Comparison of ENCODE assay signal across 1 cellular context in the genomic region with DNA sequence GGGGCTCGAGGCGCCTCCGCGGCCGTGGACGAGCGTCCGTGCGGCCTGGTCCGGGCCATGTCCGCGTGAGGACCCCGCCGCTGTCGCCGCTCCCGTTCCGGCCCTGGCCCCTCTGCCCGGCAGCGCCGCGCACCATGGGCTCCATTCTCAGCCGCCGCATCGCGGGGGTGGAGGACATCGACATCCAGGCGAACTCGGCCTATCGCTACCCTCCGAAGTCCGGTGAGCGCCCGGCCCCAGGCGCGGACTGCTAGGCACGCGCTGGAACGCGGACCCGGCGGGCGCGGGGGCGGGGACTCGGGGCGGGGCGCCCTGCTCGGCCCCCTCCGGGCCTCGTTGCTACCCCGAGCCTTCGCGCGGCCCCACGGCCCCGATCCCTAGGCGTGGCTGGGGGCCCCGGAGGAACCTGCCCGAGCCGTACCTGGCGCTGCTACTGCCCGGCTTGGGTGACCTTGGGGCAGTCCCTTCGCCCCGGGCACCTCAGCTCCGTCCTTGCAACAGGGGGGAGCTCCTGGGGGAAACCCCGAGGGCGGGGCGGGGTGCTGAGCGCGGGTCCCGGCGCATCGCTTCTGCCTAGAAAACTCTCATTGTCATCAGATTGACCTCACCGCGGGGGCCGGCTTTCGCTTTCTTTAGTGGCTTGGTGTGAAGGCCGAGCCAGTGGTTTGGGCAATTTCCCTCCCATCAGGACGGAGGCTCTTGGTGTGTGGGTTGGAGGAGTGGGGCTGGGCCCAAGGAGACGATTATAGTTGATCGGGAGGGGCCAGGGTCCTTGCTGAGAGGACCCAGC.
TF ChIP-seq lines count a peak whose summit lies in the region.

No MANE protein-coding gene starts in this region.

TF ChIP-seq in HepG2, 621 proteins besides CTCF, POLR2A, EP300 and RAD21 (continued from another document and continues in another):
- TF ChIP-seq, protein P1, sequence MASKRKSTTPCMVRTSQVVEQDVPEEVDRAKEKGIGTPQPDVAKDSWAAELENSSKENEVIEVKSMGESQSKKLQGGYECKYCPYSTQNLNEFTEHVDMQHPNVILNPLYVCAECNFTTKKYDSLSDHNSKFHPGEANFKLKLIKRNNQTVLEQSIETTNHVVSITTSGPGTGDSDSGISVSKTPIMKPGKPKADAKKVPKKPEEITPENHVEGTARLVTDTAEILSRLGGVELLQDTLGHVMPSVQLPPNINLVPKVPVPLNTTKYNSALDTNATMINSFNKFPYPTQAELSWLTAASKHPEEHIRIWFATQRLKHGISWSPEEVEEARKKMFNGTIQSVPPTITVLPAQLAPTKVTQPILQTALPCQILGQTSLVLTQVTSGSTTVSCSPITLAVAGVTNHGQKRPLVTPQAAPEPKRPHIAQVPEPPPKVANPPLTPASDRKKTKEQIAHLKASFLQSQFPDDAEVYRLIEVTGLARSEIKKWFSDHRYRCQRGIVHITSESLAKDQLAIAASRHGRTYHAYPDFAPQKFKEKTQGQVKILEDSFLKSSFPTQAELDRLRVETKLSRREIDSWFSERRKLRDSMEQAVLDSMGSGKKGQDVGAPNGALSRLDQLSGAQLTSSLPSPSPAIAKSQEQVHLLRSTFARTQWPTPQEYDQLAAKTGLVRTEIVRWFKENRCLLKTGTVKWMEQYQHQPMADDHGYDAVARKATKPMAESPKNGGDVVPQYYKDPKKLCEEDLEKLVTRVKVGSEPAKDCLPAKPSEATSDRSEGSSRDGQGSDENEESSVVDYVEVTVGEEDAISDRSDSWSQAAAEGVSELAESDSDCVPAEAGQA (IDR thresholded peaks at IDR 0.05; ENCODE audit: low read depth), result no peak
- TF ChIP-seq, protein P1 (CRISPR knock-in tag; IDR thresholded peaks at IDR 0.05; ENCODE audit: borderline replicate concordance), result no peak
- TF ChIP-seq YY1 (IDR thresholded peaks at IDR 0.05; ENCODE audit: insufficient read depth, insufficient replicate concordance, low read depth, low read length), result peak; percentile 7
- TF ChIP-seq PREB (CRISPR knock-in tag; IDR thresholded peaks at IDR 0.05), result no peak
- TF ChIP-seq, protein P2, sequence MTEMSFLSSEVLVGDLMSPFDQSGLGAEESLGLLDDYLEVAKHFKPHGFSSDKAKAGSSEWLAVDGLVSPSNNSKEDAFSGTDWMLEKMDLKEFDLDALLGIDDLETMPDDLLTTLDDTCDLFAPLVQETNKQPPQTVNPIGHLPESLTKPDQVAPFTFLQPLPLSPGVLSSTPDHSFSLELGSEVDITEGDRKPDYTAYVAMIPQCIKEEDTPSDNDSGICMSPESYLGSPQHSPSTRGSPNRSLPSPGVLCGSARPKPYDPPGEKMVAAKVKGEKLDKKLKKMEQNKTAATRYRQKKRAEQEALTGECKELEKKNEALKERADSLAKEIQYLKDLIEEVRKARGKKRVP (CRISPR knock-in tag; IDR thresholded peaks at IDR 0.05), result no peak
- TF ChIP-seq SNRNP70 (IDR thresholded peaks at IDR 0.05; ENCODE audit: low read depth, low read length), result no peak
- TF ChIP-seq NKX3-1 (CRISPR knock-in tag; IDR thresholded peaks at IDR 0.05), result no peak
- peak; percentile 64; the same call in 1 of the 2 replicates for TF ChIP-seq ZNF431 (CRISPR knock-in tag; IDR thresholded peaks at IDR 0.05; ENCODE audit: borderline replicate concordance, low read depth)
- no peak; the same call in 1 of the 2 replicates for TF ChIP-seq ZNF879 (CRISPR knock-in tag; IDR thresholded peaks at IDR 0.05)
- no peak for TF ChIP-seq ZNF589 (CRISPR knock-in tag; conservative IDR thresholded peaks at IDR 0.05)
- TF ChIP-seq ATF6 (CRISPR knock-in tag; conservative IDR thresholded peaks at IDR 0.05), result no peak
- no peak for TF ChIP-seq SRF (IDR thresholded peaks at IDR 0.05; ENCODE audit: low read depth, low read length)
- peak; percentile 58; the same call in 1 of the 3 replicates for TF ChIP-seq MXI1 (IDR thresholded peaks at IDR 0.05; ENCODE audit: borderline replicate concordance, low read depth, low read length)
- TF ChIP-seq ZMAT5 (CRISPR knock-in tag; IDR thresholded peaks at IDR 0.05; ENCODE audit: borderline replicate concordance, low read depth), result no peak
- peak; percentile 26; the same call in 1 of the 2 replicates for TF ChIP-seq ZNF121 (CRISPR knock-in tag; IDR thresholded peaks at IDR 0.05)
- no peak for TF ChIP-seq ZNF432 (CRISPR knock-in tag; IDR thresholded peaks at IDR 0.05; ENCODE audit: borderline replicate concordance)
- TF ChIP-seq CENPX (CRISPR knock-in tag; IDR thresholded peaks at IDR 0.05), result no peak
- TF ChIP-seq HCFC1 (IDR thresholded peaks at IDR 0.05; ENCODE audit: low read depth, low read length), result no peak
- no peak for TF ChIP-seq MED1 (CRISPR knock-in tag; IDR thresholded peaks at IDR 0.05)
- TF ChIP-seq NPAS2 (CRISPR knock-in tag; IDR thresholded peaks at IDR 0.05; ENCODE audit: borderline replicate concordance), result no peak
- no peak for TF ChIP-seq NRL (CRISPR knock-in tag; IDR thresholded peaks at IDR 0.05; ENCODE audit: borderline replicate concordance)
- TF ChIP-seq, protein P3, sequence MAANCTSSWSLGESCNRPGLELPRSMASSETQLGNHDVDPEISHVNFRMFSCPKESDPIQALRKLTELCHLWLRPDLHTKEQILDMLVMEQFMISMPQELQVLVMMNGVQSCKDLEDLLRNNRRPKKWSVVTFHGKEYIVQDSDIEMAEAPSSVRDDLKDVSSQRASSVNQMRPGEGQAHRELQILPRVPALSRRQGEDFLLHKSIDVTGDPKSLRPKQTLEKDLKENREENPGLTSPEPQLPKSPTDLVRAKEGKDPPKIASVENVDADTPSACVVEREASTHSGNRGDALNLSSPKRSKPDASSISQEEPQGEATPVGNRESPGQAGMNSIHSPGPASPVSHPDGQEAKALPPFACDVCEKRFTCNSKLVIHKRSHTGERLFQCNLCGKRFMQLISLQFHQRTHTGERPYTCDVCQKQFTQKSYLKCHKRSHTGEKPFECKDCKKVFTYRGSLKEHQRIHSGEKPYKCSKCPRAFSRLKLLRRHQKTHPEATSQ (CRISPR knock-in tag; IDR thresholded peaks at IDR 0.05; ENCODE audit: borderline replicate concordance), result no peak
- TF ChIP-seq RXRA (CRISPR knock-in tag; IDR thresholded peaks at IDR 0.05), result no peak
- TF ChIP-seq, protein P4, sequence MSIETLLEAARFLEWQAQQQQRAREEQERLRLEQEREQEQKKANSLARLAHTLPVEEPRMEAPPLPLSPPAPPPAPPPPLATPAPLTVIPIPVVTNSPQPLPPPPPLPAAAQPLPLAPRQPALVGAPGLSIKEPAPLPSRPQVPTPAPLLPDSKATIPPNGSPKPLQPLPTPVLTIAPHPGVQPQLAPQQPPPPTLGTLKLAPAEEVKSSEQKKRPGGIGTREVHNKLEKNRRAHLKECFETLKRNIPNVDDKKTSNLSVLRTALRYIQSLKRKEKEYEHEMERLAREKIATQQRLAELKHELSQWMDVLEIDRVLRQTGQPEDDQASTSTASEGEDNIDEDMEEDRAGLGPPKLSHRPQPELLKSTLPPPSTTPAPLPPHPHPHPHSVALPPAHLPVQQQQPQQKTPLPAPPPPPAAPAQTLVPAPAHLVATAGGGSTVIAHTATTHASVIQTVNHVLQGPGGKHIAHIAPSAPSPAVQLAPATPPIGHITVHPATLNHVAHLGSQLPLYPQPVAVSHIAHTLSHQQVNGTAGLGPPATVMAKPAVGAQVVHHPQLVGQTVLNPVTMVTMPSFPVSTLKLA (IDR thresholded peaks at IDR 0.05), result no peak
- TF ChIP-seq, protein P5, sequence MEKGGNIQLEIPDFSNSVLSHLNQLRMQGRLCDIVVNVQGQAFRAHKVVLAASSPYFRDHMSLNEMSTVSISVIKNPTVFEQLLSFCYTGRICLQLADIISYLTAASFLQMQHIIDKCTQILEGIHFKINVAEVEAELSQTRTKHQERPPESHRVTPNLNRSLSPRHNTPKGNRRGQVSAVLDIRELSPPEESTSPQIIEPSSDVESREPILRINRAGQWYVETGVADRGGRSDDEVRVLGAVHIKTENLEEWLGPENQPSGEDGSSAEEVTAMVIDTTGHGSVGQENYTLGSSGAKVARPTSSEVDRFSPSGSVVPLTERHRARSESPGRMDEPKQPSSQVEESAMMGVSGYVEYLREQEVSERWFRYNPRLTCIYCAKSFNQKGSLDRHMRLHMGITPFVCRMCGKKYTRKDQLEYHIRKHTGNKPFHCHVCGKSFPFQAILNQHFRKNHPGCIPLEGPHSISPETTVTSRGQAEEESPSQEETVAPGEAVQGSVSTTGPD (CRISPR knock-in tag; IDR thresholded peaks at IDR 0.05), result no peak
- no peak for TF ChIP-seq ZNF337 (CRISPR knock-in tag; IDR thresholded peaks at IDR 0.05; ENCODE audit: borderline replicate concordance, low read depth)
- TF ChIP-seq NAIF1 (CRISPR knock-in tag; IDR thresholded peaks at IDR 0.05; ENCODE audit: borderline replicate concordance), result 0 out of 2 replicates have a peak, but pooled peaks have one; percentile 27
- TF ChIP-seq MAFG (CRISPR knock-in tag; IDR thresholded peaks at IDR 0.05), result no peak
- peak; percentile 98 for TF ChIP-seq PHF8 (CRISPR knock-in tag; IDR thresholded peaks at IDR 0.05)
- peak; percentile 23; the same call in 1 of the 2 replicates for TF ChIP-seq KDM2A (CRISPR knock-in tag; IDR thresholded peaks at IDR 0.05; ENCODE audit: borderline replicate concordance, low read depth)
- TF ChIP-seq ATF3 (CRISPR knock-in tag; IDR thresholded peaks at IDR 0.05), result 0 out of 2 replicates have a peak, but pooled peaks have one; percentile 15
- TF ChIP-seq ZNF367 (CRISPR knock-in tag; IDR thresholded peaks at IDR 0.05; ENCODE audit: borderline replicate concordance), result no peak
- TF ChIP-seq, protein P6, sequence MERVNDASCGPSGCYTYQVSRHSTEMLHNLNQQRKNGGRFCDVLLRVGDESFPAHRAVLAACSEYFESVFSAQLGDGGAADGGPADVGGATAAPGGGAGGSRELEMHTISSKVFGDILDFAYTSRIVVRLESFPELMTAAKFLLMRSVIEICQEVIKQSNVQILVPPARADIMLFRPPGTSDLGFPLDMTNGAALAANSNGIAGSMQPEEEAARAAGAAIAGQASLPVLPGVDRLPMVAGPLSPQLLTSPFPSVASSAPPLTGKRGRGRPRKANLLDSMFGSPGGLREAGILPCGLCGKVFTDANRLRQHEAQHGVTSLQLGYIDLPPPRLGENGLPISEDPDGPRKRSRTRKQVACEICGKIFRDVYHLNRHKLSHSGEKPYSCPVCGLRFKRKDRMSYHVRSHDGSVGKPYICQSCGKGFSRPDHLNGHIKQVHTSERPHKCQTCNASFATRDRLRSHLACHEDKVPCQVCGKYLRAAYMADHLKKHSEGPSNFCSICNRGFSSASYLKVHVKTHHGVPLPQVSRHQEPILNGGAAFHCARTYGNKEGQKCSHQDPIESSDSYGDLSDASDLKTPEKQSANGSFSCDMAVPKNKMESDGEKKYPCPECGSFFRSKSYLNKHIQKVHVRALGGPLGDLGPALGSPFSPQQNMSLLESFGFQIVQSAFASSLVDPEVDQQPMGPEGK (CRISPR knock-in tag; IDR thresholded peaks at IDR 0.05), result peak; percentile 77
